ENCODE assay signal across 17 cellular contexts in genomic region chr2:133138693-133139092, GRCh38.
"Had no signal": no experiment of that assay in that cellular context is flagged by ENCODE, and none has a peak within 500 bp of the region (broad histone marks: within the 10 kb centered on the region; RNA-seq: fewer than 3 reads in every experiment).

No MANE protein-coding gene starts in this region.

- H3K4me1 ChIP-seq: left lung, uterus had no signal

- FAIRE-seq: endometrium, islet of Langerhans had no signal

- H3K27ac Mint-ChIP-seq: activated T-helper 2 cell treated with anti-CD3 and anti-CD28 coated beads, Interferon-gamma antibody, Interleukin-2, Interleukin-4, amounts not matched to agents 10 μg/mL and 5 μg/mL and 100 μg/mL, durations not matched to agents 14 hours and 24 hours and 36 hours; naive thymus-derived CD8-positive, alpha-beta T cell; stimulated activated memory B cell treated with anti-CD40 and anti-IgM and Interleukin-4, amounts not matched to agents 10 μg/mL and 1 μg/mL and 100 μg/mL, for 72 hours; T-cell had no signal

- DNase-seq: activated CD4-positive, alpha-beta T cell treated with anti-CD3 and anti-CD28 coated beads for 1 hour; activated CD4-positive, alpha-beta T cell treated with anti-CD3 and anti-CD28 coated beads, Interleukin-2, amount 50 U/mL, for 4 hours; dorsolateral prefrontal cortex; foreskin fibroblast; left lung; naive thymus-derived CD8-positive, alpha-beta T cell; stimulated activated CD4-positive, alpha-beta T cell treated with anti-CD3 and anti-CD28 coated beads, Interleukin-12 subunit alpha, Interleukin-12 subunit beta, amount 100 ng/mL, for 4 hours; stimulated activated CD4-positive, alpha-beta T cell treated with anti-CD3 and anti-CD28 coated beads, Interleukin-2, amount 100 ng/mL, for 24 hours; T-cell; T1000; uterus had no signal

- H3K4me1 Mint-ChIP-seq: naive thymus-derived CD8-positive, alpha-beta T cell; T-cell had no signal

- H3K36me3 Mint-ChIP-seq: naive thymus-derived CD8-positive, alpha-beta T cell; stimulated activated memory B cell treated with anti-CD40 and anti-IgM and Interleukin-4, amounts not matched to agents 10 μg/mL and 1 μg/mL and 100 μg/mL, for 72 hours; T-cell had no signal

- H3K36me3 ChIP-seq: left lung, neutrophil, uterus had no signal

- H3K9me3 ChIP-seq: left lung, neutrophil, uterus had no signal

- H3K4me3 ChIP-seq: left lung, uterus had no signal

- ATAC-seq: activated naive CD4-positive, alpha-beta T cell treated with anti-CD3 and anti-CD28 coated beads, Interleukin-2, amount 50 U/mL, for 72 hours; left lung; naive thymus-derived CD8-positive, alpha-beta T cell; stimulated activated memory B cell treated with anti-CD40 and anti-IgM and Interleukin-4, amounts not matched to agents 10 μg/mL and 1 μg/mL and 100 μg/mL, for 72 hours; T-cell had no signal

- H3K27me3 Mint-ChIP-seq: stimulated activated memory B cell treated with anti-CD40 and anti-IgM and Interleukin-4, amounts not matched to agents 10 μg/mL and 1 μg/mL and 100 μg/mL, for 72 hours; T-cell had no signal

- H3K27ac ChIP-seq: left lung, neutrophil, uterus had no signal

- H3K4me3 Mint-ChIP-seq: naive thymus-derived CD8-positive, alpha-beta T cell; stimulated activated memory B cell treated with anti-CD40 and anti-IgM and Interleukin-4, amounts not matched to agents 10 μg/mL and 1 μg/mL and 100 μg/mL, for 72 hours; T-cell had no signal

- H3K9me3 Mint-ChIP-seq: activated T-helper 2 cell treated with anti-CD3 and anti-CD28 coated beads, Interferon-gamma antibody, Interleukin-2, Interleukin-4, amounts not matched to agents 10 μg/mL and 5 μg/mL and 100 μg/mL, durations not matched to agents 14 hours and 24 hours and 36 hours; stimulated activated memory B cell treated with anti-CD40 and anti-IgM and Interleukin-4, amounts not matched to agents 10 μg/mL and 1 μg/mL and 100 μg/mL, for 72 hours had no signal

- H3K27me3 ChIP-seq: dorsolateral prefrontal cortex, left lung, neutrophil, uterus had no signal
